ENCODE assay signal across 8 cellular contexts in genomic region chrX:85381602-85382001, GRCh38. TPM values are rescaled to one million over a fixed set of nuclear protein-coding genes. Genes with fewer than 3 reads are reported as not detected.
"Had no signal": no experiment of that assay in that cellular context is flagged by ENCODE, and none has a peak within 500 bp of the region (broad histone marks: within the 10 kb centered on the region; RNA-seq: fewer than 3 reads in every experiment).

No MANE protein-coding gene starts in this region.

- FAIRE-seq: G401.6, GM12891, GM12892, GM18507, GM19239 had no signal

- DNase-seq: GDM1, GF-D8 had no signal

RNA-seq across cellular contexts. Expression of gene POF1B, which starts 2.1 kb away (rescaled TPM):
- total RNA-seq: G401 had no signal
